In genomic region chr1:219432966-219433365, GRCh38 we compare ENCODE assay signal across 10 cellular contexts.
"Had no signal": no experiment of that assay in that cellular context is flagged by ENCODE, and none has a peak within 500 bp of the region (broad histone marks: within the 10 kb centered on the region; RNA-seq: fewer than 3 reads in every experiment).

No MANE protein-coding gene starts in this region.

- H3K4me1 Mint-ChIP-seq: activated CD4-positive, alpha-beta T cell treated with anti-CD3 and anti-CD28 coated beads for 36 hours; neural crest cell; stimulated activated naive B cell treated with anti-CD40 and anti-IgM and Interleukin-4, amounts not matched to agents 10 μg/mL and 1 μg/mL and 100 μg/mL, for 72 hours had no signal

- H3K4me1 ChIP-seq: foreskin keratinocyte, thyroid gland had no signal

- H3K36me3 Mint-ChIP-seq: stimulated activated naive B cell treated with anti-CD40 and anti-IgM and Interleukin-4, amounts not matched to agents 10 μg/mL and 1 μg/mL and 100 μg/mL, for 72 hours had no signal

- H3K4me3 Mint-ChIP-seq: activated CD4-positive, alpha-beta T cell treated with anti-CD3 and anti-CD28 coated beads for 36 hours; neural crest cell; stimulated activated naive B cell treated with anti-CD40 and anti-IgM and Interleukin-4, amounts not matched to agents 10 μg/mL and 1 μg/mL and 100 μg/mL, for 72 hours; T-helper 2 cell treated with Interferon-gamma antibody and Interleukin-4, amounts not matched to agents 5 μg/mL and 100 μg/mL, for 36 hours had no signal

- H3K9me3 Mint-ChIP-seq: neural crest cell; stimulated activated naive B cell treated with anti-CD40 and anti-IgM and Interleukin-4, amounts not matched to agents 10 μg/mL and 1 μg/mL and 100 μg/mL, for 72 hours; T-helper 2 cell treated with Interferon-gamma antibody and Interleukin-4, amounts not matched to agents 5 μg/mL and 100 μg/mL, for 36 hours had no signal

- ATAC-seq: foreskin keratinocyte; left lobe of liver; stimulated activated naive B cell treated with anti-CD40 and anti-IgM and Interleukin-4, amounts not matched to agents 10 μg/mL and 1 μg/mL and 100 μg/mL, for 72 hours had no signal

- H3K27ac ChIP-seq: foreskin keratinocyte, thyroid gland had no signal

- H3K27me3 Mint-ChIP-seq: stimulated activated naive B cell treated with anti-CD40 and anti-IgM and Interleukin-4, amounts not matched to agents 10 μg/mL and 1 μg/mL and 100 μg/mL, for 72 hours had no signal

- H3K27ac Mint-ChIP-seq: activated CD4-positive, alpha-beta T cell treated with anti-CD3 and anti-CD28 coated beads for 36 hours; stimulated activated naive B cell treated with anti-CD40 and anti-IgM and Interleukin-4, amounts not matched to agents 10 μg/mL and 1 μg/mL and 100 μg/mL, for 72 hours; T-helper 2 cell treated with Interferon-gamma antibody and Interleukin-4, amounts not matched to agents 5 μg/mL and 100 μg/mL, for 36 hours had no signal

- H3K27me3 ChIP-seq: foreskin keratinocyte, thyroid gland had no signal

- DNase-seq: effector memory CD4-positive, alpha-beta T cell; foreskin keratinocyte; islet precursor cell; mammary epithelial cell; stimulated activated naive B cell treated with anti-CD40 and anti-IgM and Interleukin-4, amounts not matched to agents 10 μg/mL and 1 μg/mL and 100 μg/mL, for 72 hours; thyroid gland had no signal

- H3K4me3 ChIP-seq: thyroid gland had no signal

- H3K9me3 ChIP-seq: thyroid gland had no signal

- H3K36me3 ChIP-seq: thyroid gland had no signal
